Comparison of ENCODE assay signal across 13 cellular contexts in the genomic region with DNA sequence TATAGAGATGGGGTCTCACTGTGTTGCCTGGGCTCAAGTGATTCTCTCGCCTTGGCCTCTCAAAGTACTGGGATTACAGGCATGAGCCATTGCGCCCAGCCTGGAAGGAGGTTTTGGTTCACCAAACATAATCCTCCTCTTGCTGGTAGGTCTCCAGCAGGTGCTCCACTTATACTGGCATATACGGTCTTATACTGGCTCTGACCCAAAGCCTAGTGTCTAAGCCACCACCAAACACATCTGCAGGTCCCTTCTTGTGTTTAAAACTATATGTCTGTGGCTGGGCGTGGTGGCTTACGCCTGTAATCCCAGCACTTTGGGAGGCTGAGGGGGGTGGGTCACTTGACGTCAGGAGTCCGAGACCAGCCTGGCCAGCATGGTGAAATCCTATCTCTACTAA. TPM values are rescaled to one million over a fixed set of nuclear protein-coding genes. Genes with fewer than 3 reads are reported as not detected.
DNase-seq lines count a peak whose midpoint lies in the region; ATAC-seq lines count a peak whose summit lies in the region.
"Had no signal": no experiment of that assay in that cellular context is flagged by ENCODE, and none has a peak within 500 bp of the region (broad histone marks: within the 10 kb centered on the region; RNA-seq: fewer than 3 reads in every experiment).

No MANE protein-coding gene starts in this region.

- POLR2A ChIA-PET in CD8-positive, alpha-beta memory T cell (lab: Charles Lee) = interaction anchor here (0.5 kb wide), 1 partner anchor 477 kb away, joined by 7 read pairs; no protein-coding TSS in a partner anchor

- ATAC-seq in T-helper 17 cell = no peak
- ATAC-seq in stimulated activated naive B cell treated with anti-CD40 and anti-IgM and Interleukin-4, amounts not matched to agents 10 μg/mL and 1 μg/mL and 100 μg/mL, for 72 hours (replicated peaks) = no peak

- H3K27me3 ChIP-seq in CD8-positive, alpha-beta memory T cell (ENCODE audit: insufficient read depth, low read length, poor library complexity, severe bottlenecking) = no peaks in the 10 kb centered on the region

- H3K27ac ChIP-seq in CD8-positive, alpha-beta memory T cell (ENCODE audit: low read depth, low read length) = no peak overlapping the region
- H3K27ac ChIP-seq: KMS-11 had no signal

- no peaks in the 10 kb centered on the region for H3K9me3 ChIP-seq in T-helper 17 cell (ENCODE audit: control insufficient read depth, low read length, poor library complexity, severe bottlenecking)
- no peaks in the 10 kb centered on the region for H3K9me3 ChIP-seq in CD8-positive, alpha-beta memory T cell (ENCODE audit: low read length)
- H3K9me3 ChIP-seq: SK-N-SH had no signal

- no peaks in the 10 kb centered on the region for H3K36me3 Mint-ChIP-seq in T-helper 1 cell treated with Interleukin-12 subunit alpha and Interleukin-12 subunit beta and Interleukin-4 antibody, amounts not matched to agents 30 μg/mL and 1 μg/mL, for 36 hours (ENCODE audit: low read depth)
- H3K36me3 Mint-ChIP-seq in T-helper 17 cell (ENCODE audit: low read depth) = no peaks in the 10 kb centered on the region
- no peaks in the 10 kb centered on the region for H3K36me3 Mint-ChIP-seq in stimulated activated naive B cell treated with anti-CD40 and anti-IgM and Interleukin-4, amounts not matched to agents 10 μg/mL and 1 μg/mL and 100 μg/mL, for 72 hours
- peaks cover 0 to under 1% (median 0%) of the 10 kb centered on the region in 3 donors for H3K36me3 Mint-ChIP-seq in CD8-positive, alpha-beta memory T cell
- H3K36me3 Mint-ChIP-seq: CD4-positive, CD25-positive, alpha-beta regulatory T cell had no signal

- CTCF ChIA-PET in CD8-positive, alpha-beta memory T cell (lab: Charles Lee) = interaction anchor here (0.9 to 7.9 kb wide), 24 partner anchors 8 to 280 kb away, joined by 3 to 88 read pairs (median 5); partner anchors contain the start of genes COPS6, GAL3ST4, GPC2 and LAMTOR4

- H3K9me3 Mint-ChIP-seq in T-helper 1 cell treated with Interleukin-12 subunit alpha and Interleukin-12 subunit beta and Interleukin-4 antibody, amounts not matched to agents 30 μg/mL and 1 μg/mL, for 36 hours = no peaks in the 10 kb centered on the region
- no peaks in the 10 kb centered on the region for H3K9me3 Mint-ChIP-seq in stimulated activated naive B cell treated with anti-CD40 and anti-IgM and Interleukin-4, amounts not matched to agents 10 μg/mL and 1 μg/mL and 100 μg/mL, for 72 hours
- H3K9me3 Mint-ChIP-seq in CD8-positive, alpha-beta memory T cell = no peaks in the 10 kb centered on the region
- H3K9me3 Mint-ChIP-seq: CD4-positive, CD25-positive, alpha-beta regulatory T cell had no signal

- peaks cover 18% of the 10 kb centered on the region for H3K4me1 Mint-ChIP-seq in T-helper 1 cell treated with Interleukin-12 subunit alpha and Interleukin-12 subunit beta and Interleukin-4 antibody, amounts not matched to agents 30 μg/mL and 1 μg/mL, for 36 hours (ENCODE audit: low read depth)
- peaks cover 13% of the 10 kb centered on the region for H3K4me1 Mint-ChIP-seq in T-helper 17 cell
- H3K4me1 Mint-ChIP-seq in stimulated activated naive B cell treated with anti-CD40 and anti-IgM and Interleukin-4, amounts not matched to agents 10 μg/mL and 1 μg/mL and 100 μg/mL, for 72 hours = peaks cover 13 to 29% of the 10 kb centered on the region in 2 donors
- peaks cover 13 to 27% (median 17%) of the 10 kb centered on the region in 3 donors for H3K4me1 Mint-ChIP-seq in CD8-positive, alpha-beta memory T cell

- H3K27me3 Mint-ChIP-seq in T-helper 1 cell treated with Interleukin-12 subunit alpha and Interleukin-12 subunit beta and Interleukin-4 antibody, amounts not matched to agents 30 μg/mL and 1 μg/mL, for 36 hours (ENCODE audit: low read depth) = no peaks in the 10 kb centered on the region
- no peaks in the 10 kb centered on the region for H3K27me3 Mint-ChIP-seq in T-helper 17 cell
- H3K27me3 Mint-ChIP-seq in stimulated activated naive B cell treated with anti-CD40 and anti-IgM and Interleukin-4, amounts not matched to agents 10 μg/mL and 1 μg/mL and 100 μg/mL, for 72 hours = no peaks in the 10 kb centered on the region
- H3K27me3 Mint-ChIP-seq in CD8-positive, alpha-beta memory T cell = no peaks in the 10 kb centered on the region

- no peaks in the 10 kb centered on the region for H3K36me3 ChIP-seq in CD8-positive, alpha-beta memory T cell (ENCODE audit: insufficient read depth, low read length)

- DNase-seq in T-helper 1 cell (no peak), NCI-H2029 treated with DMSO at 0.1 percent for 48 hours (lab: John Stamatoyannopoulos, UW) (peak; percentile 68), T-helper 17 cell (no peak), NCI-H1417 (lab: John Stamatoyannopoulos, UW) (no peak), NOMO-1 treated with dmso at 0.1 percent for 144 hours (lab: John Stamatoyannopoulos, UW; ENCODE audit: unreplicated experiment) (no peak)
- no peak for DNase-seq in stimulated activated naive B cell treated with anti-CD40 and anti-IgM and Interleukin-4, amounts not matched to agents 10 μg/mL and 1 μg/mL and 100 μg/mL, for 72 hours
- DNase-seq in CD8-positive, alpha-beta memory T cell = no peak
- DNase-seq: NCI-H1105, NCI-H510A had no signal

- H3K4me3 Mint-ChIP-seq in T-helper 1 cell treated with Interleukin-12 subunit alpha and Interleukin-12 subunit beta and Interleukin-4 antibody, amounts not matched to agents 30 μg/mL and 1 μg/mL, for 36 hours = peak overlapping the region; percentile 6
- H3K4me3 Mint-ChIP-seq in T-helper 17 cell = no peak overlapping the region
- no peak overlapping the region for H3K4me3 Mint-ChIP-seq in stimulated activated naive B cell treated with anti-CD40 and anti-IgM and Interleukin-4, amounts not matched to agents 10 μg/mL and 1 μg/mL and 100 μg/mL, for 72 hours
- H3K4me3 Mint-ChIP-seq in CD8-positive, alpha-beta memory T cell = peak overlapping the region in 1 of 7 donors; percentile 29

- no peak overlapping the region for H3K4me3 ChIP-seq in CD8-positive, alpha-beta memory T cell (ENCODE audit: low read length)

- H3K27ac Mint-ChIP-seq in T-helper 1 cell treated with Interleukin-12 subunit alpha and Interleukin-12 subunit beta and Interleukin-4 antibody, amounts not matched to agents 30 μg/mL and 1 μg/mL, for 36 hours = no peak overlapping the region
- peak overlapping the region; percentile 83 for H3K27ac Mint-ChIP-seq in T-helper 17 cell
- peak overlapping the region; percentile 81 for H3K27ac Mint-ChIP-seq in stimulated activated naive B cell treated with anti-CD40 and anti-IgM and Interleukin-4, amounts not matched to agents 10 μg/mL and 1 μg/mL and 100 μg/mL, for 72 hours
- peak overlapping the region in 2 of 8 donors; percentile 23 to 50 for H3K27ac Mint-ChIP-seq in CD8-positive, alpha-beta memory T cell

- peaks cover 20% of the 10 kb centered on the region for H3K4me1 ChIP-seq in CD8-positive, alpha-beta memory T cell (ENCODE audit: insufficient read depth, low read length)

RNA-seq across cellular contexts. Expression of gene MBLAC1, which starts 5.4 kb away (rescaled TPM):
- 1 to 10 TPM; 4.0 to 4.2 TPM for total RNA-seq in T-helper 17 cell
- total RNA-seq in CD8-positive, alpha-beta memory T cell = 1 to 10 TPM; 4.4 TPM
- polyA plus RNA-seq in CD8-positive, alpha-beta memory T cell = 2.3 TPM

RNA-seq across cellular contexts. Expression of gene CNPY4, which starts 12.7 kb away (rescaled TPM):
- 10 to 100 TPM; 22.5 to 22.6 TPM for total RNA-seq in T-helper 17 cell
- total RNA-seq in CD8-positive, alpha-beta memory T cell = 10 to 100 TPM; 18.9 to 19.0 TPM
- polyA plus RNA-seq in CD8-positive, alpha-beta memory T cell = 24.1 TPM

RNA-seq across cellular contexts. Expression of gene TAF6, which starts 13.0 kb away (rescaled TPM):
- total RNA-seq in T-helper 17 cell = 10 to 100 TPM; 40.7 to 45.3 TPM
- total RNA-seq in CD8-positive, alpha-beta memory T cell = 10 to 100 TPM; 75.7 to 82.3 TPM
- polyA plus RNA-seq in CD8-positive, alpha-beta memory T cell = 39.8 TPM

RNA-seq across cellular contexts. Expression of gene LAMTOR4, which starts 16.6 kb away (rescaled TPM):
- 100 to 1,000 TPM; 124 to 135 TPM for total RNA-seq in T-helper 17 cell
- total RNA-seq in CD8-positive, alpha-beta memory T cell = 100 to 1,000 TPM; 125 to 130 TPM
- polyA plus RNA-seq in CD8-positive, alpha-beta memory T cell = 386 TPM

RNA-seq across cellular contexts. Expression of gene TRAPPC14, which starts 26.4 kb away (rescaled TPM):
- 10 to 100 TPM; 45.8 to 46.9 TPM for total RNA-seq in T-helper 17 cell
- 10 to 100 TPM; 30.5 to 33.2 TPM for total RNA-seq in CD8-positive, alpha-beta memory T cell
- 3.4 TPM for polyA plus RNA-seq in CD8-positive, alpha-beta memory T cell
